In genomic region chr5:151448038-151448985, GRCh38 we compare ENCODE assay signal across 8 cellular contexts. TPM values are rescaled to one million over a fixed set of nuclear protein-coding genes. Genes with fewer than 3 reads are reported as not detected.
DNase-seq lines count a peak whose midpoint lies in the region; ATAC-seq and TF ChIP-seq lines count a peak whose summit lies in the region.

No MANE protein-coding gene starts in this region.

- H3K9me3 Mint-ChIP-seq in activated CD4-positive, alpha-beta memory T cell treated with anti-CD3 and anti-CD28 coated beads, Interleukin-2, amount 10 ng/mL, durations not matched to agents 7 days and 5 days, result no peaks in the 10 kb centered on the region
- peaks cover 2% of the 10 kb centered on the region for H3K9me3 Mint-ChIP-seq in neural progenitor cell

- H3K27ac Mint-ChIP-seq in activated CD4-positive, alpha-beta memory T cell treated with anti-CD3 and anti-CD28 coated beads, Interleukin-2, amount 10 ng/mL, durations not matched to agents 7 days and 5 days, result peak overlapping the region; percentile 77
- peak overlapping the region; percentile 89 for H3K27ac Mint-ChIP-seq in neural progenitor cell

- H3F3A ChIP-seq in neural progenitor cell (ENCODE audit: low read depth), result peaks cover 8% of the 10 kb centered on the region

- H3K36me3 ChIP-seq in neural progenitor cell, result no peaks in the 10 kb centered on the region

- ATAC-seq in GM21515 (IDR thresholded peaks at IDR 0.05; ENCODE audit: unreplicated experiment), result peak; percentile 15

- peak; percentile 32 for DNase-seq in COR-L47 (lab: John Stamatoyannopoulos, UW)
- DNase-seq in NCI-H1105 treated with DMSO at 0.1 percent for 48 hours (lab: John Stamatoyannopoulos, UW), result peak; percentile 28
- DNase-seq in activated CD4-positive, alpha-beta memory T cell treated with anti-CD3 and anti-CD28 coated beads, Interleukin-2, amount 10 ng/mL, durations not matched to agents 7 days and 5 days, result peak; percentile 33
- DNase-seq in fibroblast of peridontal ligament (ENCODE audit: extremely low read depth), result peak; percentile 11
- peak; percentile 67 for DNase-seq in neural progenitor cell (ENCODE audit: low spot score)
- no peak for DNase-seq in HuH-7.5 (ENCODE audit: low spot score)
- no peak for DNase-seq in cerebellum (ENCODE audit: low spot score)

- peaks cover 25% of the 10 kb centered on the region for H3K4me1 Mint-ChIP-seq in activated CD4-positive, alpha-beta memory T cell treated with anti-CD3 and anti-CD28 coated beads, Interleukin-2, amount 10 ng/mL, durations not matched to agents 7 days and 5 days
- peaks cover 13% of the 10 kb centered on the region for H3K4me1 Mint-ChIP-seq in neural progenitor cell

- H3K27me3 Mint-ChIP-seq in activated CD4-positive, alpha-beta memory T cell treated with anti-CD3 and anti-CD28 coated beads, Interleukin-2, amount 10 ng/mL, durations not matched to agents 7 days and 5 days, result peaks cover 22% of the 10 kb centered on the region
- H3K27me3 Mint-ChIP-seq in neural progenitor cell (ENCODE audit: insufficient read depth, low read depth), result no peaks in the 10 kb centered on the region

- H3K4me3 ChIP-seq in neural progenitor cell, result peak overlapping the region; percentile 62

- POLR2A ChIA-PET in activated CD4-positive, alpha-beta memory T cell treated with anti-CD3 and anti-CD28 coated beads, Interleukin-2, amount 10 ng/mL, durations not matched to agents 7 days and 5 days (lab: Charles Lee), result interaction anchor here (0.7 to 2.6 kb wide), 9 partner anchors 10 to 999 kb away, joined by 3 to 24 read pairs (median 3); partner anchors contain the start of genes G3BP1 and RPS14

- no peak overlapping the region for H3K27ac ChIP-seq in neural progenitor cell

- H3K36me3 Mint-ChIP-seq in activated CD4-positive, alpha-beta memory T cell treated with anti-CD3 and anti-CD28 coated beads, Interleukin-2, amount 10 ng/mL, durations not matched to agents 7 days and 5 days (ENCODE audit: low read depth), result no peaks in the 10 kb centered on the region
- no peaks in the 10 kb centered on the region for H3K36me3 Mint-ChIP-seq in neural progenitor cell

- peak overlapping the region; percentile 95 for H3K4me3 Mint-ChIP-seq in activated CD4-positive, alpha-beta memory T cell treated with anti-CD3 and anti-CD28 coated beads, Interleukin-2, amount 10 ng/mL, durations not matched to agents 7 days and 5 days
- H3K4me3 Mint-ChIP-seq in neural progenitor cell, result peak overlapping the region; percentile 97

- TF ChIP-seq CTCF in neural progenitor cell (IDR thresholded peaks at IDR 0.05), result peak; percentile 31

- CTCF ChIA-PET in activated CD4-positive, alpha-beta memory T cell treated with anti-CD3 and anti-CD28 coated beads, Interleukin-2, amount 10 ng/mL, durations not matched to agents 7 days and 5 days (lab: Charles Lee), result interaction anchor here (0.6 to 4.3 kb wide), 21 partner anchors 11 to 326 kb away, joined by 3 to 60 read pairs (median 5); partner anchors contain the start of genes G3BP1 and GM2A

- no peaks in the 10 kb centered on the region for H3K27me3 ChIP-seq in neural progenitor cell

- peak overlapping the region; percentile 90 for H2AFZ ChIP-seq in neural progenitor cell (replicated peaks)

- no peaks in the 10 kb centered on the region for H3K9me3 ChIP-seq in neural progenitor cell (ENCODE audit: low read depth)

- peak overlapping the region; percentile 23 for H3K9ac ChIP-seq in neural progenitor cell

- peaks cover 7% of the 10 kb centered on the region for H3K79me2 ChIP-seq in neural progenitor cell (ENCODE audit: low read depth)

- H3K4me2 ChIP-seq in neural progenitor cell, result peak overlapping the region; percentile 97

- H3K4me1 ChIP-seq in neural progenitor cell, result peaks cover 6% of the 10 kb centered on the region

- no peaks in the 10 kb centered on the region for H4K20me1 ChIP-seq in neural progenitor cell (ENCODE audit: low read depth)

RNA-seq across cellular contexts. Expression of gene SLC36A1, which starts 0.9 kb away (rescaled TPM):
- 1 to 10 TPM; 5.4 to 6.4 TPM for total RNA-seq in activated CD4-positive, alpha-beta memory T cell treated with anti-CD3 and anti-CD28 coated beads, Interleukin-2, amount 10 ng/mL, durations not matched to agents 7 days and 5 days
- total RNA-seq in neural progenitor cell (ENCODE audit: low replicate concordance) (7.8 and 8.4 TPM in 2 replicates), cerebellum (14.1 TPM)

Comparison
In these comparisons a context has a peak if more than half of its experiments do, and no peak if none do; other contexts are left out.
1. DNase-seq: peak in COR-L47 (single experiment), NCI-H1105 treated with DMSO at 0.1 percent for 48 hours (single experiment), activated CD4-positive, alpha-beta memory T cell treated with anti-CD3 and anti-CD28 coated beads, Interleukin-2, amount 10 ng/mL, durations not matched to agents 7 days and 5 days (single experiment), fibroblast of peridontal ligament (single experiment) and neural progenitor cell (single experiment); none in HuH-7.5 (single experiment) and cerebellum (single experiment).